28 cellular contexts compared by ENCODE assay signal in genomic region chr2:136894007-136894634, GRCh38.
"Had no signal": no experiment of that assay in that cellular context is flagged by ENCODE, and none has a peak within 500 bp of the region (broad histone marks: within the 10 kb centered on the region; RNA-seq: fewer than 3 reads in every experiment).

No MANE protein-coding gene starts in this region.

- ATAC-seq: effector memory CD8-positive, alpha-beta T cell; esophagus mucosa; foreskin keratinocyte; gastrocnemius medialis; gastroesophageal sphincter; heart left ventricle; heart right ventricle had no signal

- H3K27ac ChIP-seq: colonic mucosa, coronary artery, dorsolateral prefrontal cortex, epithelial cell of prostate, esophagus muscularis mucosa, esophagus squamous epithelium, foreskin keratinocyte, gastrocnemius medialis, gastroesophageal sphincter, heart left ventricle, heart right ventricle had no signal

- H3K4me3 ChIP-seq: colonic mucosa, coronary artery, dorsolateral prefrontal cortex, esophagus muscularis mucosa, esophagus squamous epithelium, gastrocnemius medialis, gastroesophageal sphincter, heart left ventricle, heart right ventricle had no signal

- DNase-seq: colonic mucosa; cortex of kidney; dermis blood vessel endothelial cell; dorsolateral prefrontal cortex; effector CD4-positive, alpha-beta T cell; effector CD8-positive, alpha-beta T cell; effector memory CD4-positive, alpha-beta T cell; effector memory CD8-positive, alpha-beta T cell; endodermal cell; erythroblast; esophagus squamous epithelium; foreskin fibroblast; foreskin keratinocyte; foreskin melanocyte; gastrocnemius medialis; glutamatergic neuron; head of caudate nucleus; heart left ventricle; heart right ventricle had no signal

- H3K9me3 ChIP-seq: colonic mucosa, esophagus muscularis mucosa, esophagus squamous epithelium, gastrocnemius medialis, gastroesophageal sphincter, heart right ventricle had no signal

- H3K27me3 ChIP-seq: colonic mucosa, dorsolateral prefrontal cortex, esophagus muscularis mucosa, esophagus squamous epithelium, foreskin keratinocyte, gastrocnemius medialis, gastroesophageal sphincter, heart left ventricle, heart right ventricle had no signal

- H3K36me3 ChIP-seq: colonic mucosa, esophagus muscularis mucosa, esophagus squamous epithelium, gastrocnemius medialis, gastroesophageal sphincter, heart left ventricle, heart right ventricle had no signal

- FAIRE-seq: colon, endometrium, endothelial cell of umbilical vein, frontal cortex had no signal

- H3K4me1 ChIP-seq: colonic mucosa, esophagus muscularis mucosa, esophagus squamous epithelium, foreskin keratinocyte, gastrocnemius medialis, gastroesophageal sphincter, heart left ventricle, heart right ventricle had no signal
